Comparison of ENCODE assay signal across 1 cellular context in genomic region chr22:28074526-28074925, GRCh38.
TF ChIP-seq lines count a peak whose summit lies in the region.

No MANE protein-coding gene starts in this region.

TF ChIP-seq in IMR-90, 13 proteins besides CTCF, POLR2A, EP300 and RAD21 (continued from another document):
- TF ChIP-seq RFX5 (IDR thresholded peaks at IDR 0.05; ENCODE audit: low read depth, low read length) = no peak
- TF ChIP-seq MXI1 (IDR thresholded peaks at IDR 0.05; ENCODE audit: borderline replicate concordance, low read depth, low read length) = no peak
